ENCODE assay signal across 9 cellular contexts in the genomic region with DNA sequence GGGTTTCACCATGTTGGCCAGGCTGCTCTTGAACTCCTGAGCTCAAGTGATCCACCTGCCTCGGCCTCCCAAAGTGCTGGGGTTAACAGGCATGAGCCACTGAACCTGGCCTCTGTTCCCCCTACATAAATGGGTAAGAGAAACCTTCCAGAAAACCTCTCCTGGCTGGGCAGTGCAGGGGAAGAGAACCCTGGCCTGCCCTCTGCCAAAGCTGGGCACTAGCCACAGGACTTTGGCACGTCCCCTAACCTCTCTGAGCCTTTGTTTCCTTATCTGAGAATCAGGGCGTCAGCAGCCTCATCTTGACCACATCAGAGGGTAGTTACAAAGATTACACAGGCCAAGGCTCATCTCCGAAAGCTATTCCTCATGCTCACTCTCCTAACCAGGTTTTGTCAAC. TPM values are rescaled to one million over a fixed set of nuclear protein-coding genes. Genes with fewer than 3 reads are reported as not detected.
"Had no signal": no experiment of that assay in that cellular context is flagged by ENCODE, and none has a peak within 500 bp of the region (broad histone marks: within the 10 kb centered on the region; RNA-seq: fewer than 3 reads in every experiment).

No MANE protein-coding gene starts in this region.

- H3K9me3 Mint-ChIP-seq: GM23338 had no signal

- H3K36me3 ChIP-seq: HAP-1 had no signal

- H2AFZ ChIP-seq: GM23338 had no signal

- DNase-seq: IMR-90, KG1 had no signal

- ATAC-seq: HCT116, K562 had no signal

- H3K4me2 ChIP-seq: GM23338 had no signal

- H3K9me3 ChIP-seq: HAP-1 had no signal

- H3K4me3 ChIP-seq: GM23338, HAP-1, K562 had no signal

- H3K4me3 Mint-ChIP-seq: GM23338 had no signal

- H3K27ac Mint-ChIP-seq: GM23338 had no signal

RNA-seq across cellular contexts. Expression of gene SBSN, which starts 2.2 kb away (rescaled TPM):
- total RNA-seq: GM23338, H7, HT-29 had no signal
- polyA plus RNA-seq: K562 had no signal

RNA-seq across cellular contexts. Expression of gene GAPDHS, which starts 7.4 kb away (rescaled TPM):
- total RNA-seq: GM23338, H4, HT-29, IMR-90, K562 had no signal
- polyA plus RNA-seq: GM23338, IMR-90 had no signal

RNA-seq across cellular contexts. Expression of gene KRTDAP, which starts 35.6 kb away (rescaled TPM):
- total RNA-seq: GM23338, H4, HT-29, IMR-90, K562 had no signal
- polyA plus RNA-seq: IMR-90, K562 had no signal
